In the genomic region with DNA sequence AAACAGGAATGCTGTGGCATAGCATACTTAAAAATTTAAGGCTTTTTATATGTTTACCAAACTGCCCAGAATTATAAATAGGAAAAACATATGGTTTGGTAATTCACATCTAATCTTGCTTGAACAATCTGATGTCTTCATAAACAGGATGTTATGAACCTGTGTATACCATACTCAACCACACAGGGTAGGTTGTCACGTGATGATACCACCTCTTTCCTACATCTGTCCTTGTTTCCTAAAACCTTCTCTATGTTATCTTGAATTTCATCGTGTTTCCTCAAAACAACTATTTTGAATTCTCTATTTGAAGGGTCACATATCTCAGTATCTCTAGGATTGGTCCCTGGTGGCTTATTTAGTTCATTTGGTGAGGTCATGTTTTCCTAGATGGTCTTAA, we compare ENCODE assay signal across 40 cellular contexts.
"Had no signal": no experiment of that assay in that cellular context is flagged by ENCODE, and none has a peak within 500 bp of the region (broad histone marks: within the 10 kb centered on the region; RNA-seq: fewer than 3 reads in every experiment).

No MANE protein-coding gene starts in this region.

- H3K9me3 ChIP-seq: adrenal gland, ascending aorta, body of pancreas, breast epithelium had no signal

- H3K27ac ChIP-seq: adrenal gland, ascending aorta, body of pancreas, brain microvascular endothelial cell, breast epithelium, cardiac muscle cell had no signal

- H3K4me3 ChIP-seq: adrenal gland, ascending aorta, body of pancreas, breast epithelium, cardiac muscle cell had no signal

- DNase-seq: activated effector memory CD4-positive, alpha-beta T cell treated with anti-CD3 and anti-CD28 coated beads, Interleukin-2, amount 50 U/mL, for 16 hours; activated effector memory CD4-positive, alpha-beta T cell treated with Interleukin-2 at 50 U/mL for 16 hours; activated gamma-delta T cell; activated gamma-delta T cell treated with Interleukin-2 at 50 U/mL for 16 hours; activated naive CD4-positive, alpha-beta T cell; activated naive CD4-positive, alpha-beta T cell treated with anti-CD3 and anti-CD28 coated beads for 36 hours; activated naive CD4-positive, alpha-beta T cell treated with anti-CD3 and anti-CD28 coated beads, Interleukin-2, amount 10 ng/mL, durations not matched to agents 7 days and 5 days; activated naive CD4-positive, alpha-beta T cell treated with anti-CD3 and anti-CD28 coated beads, Interleukin-2, amount 50 U/mL, for 16 hours; activated naive CD4-positive, alpha-beta T cell treated with Interleukin-2 at 50 U/mL for 16 hours; activated naive CD8-positive, alpha-beta T cell treated with anti-CD3 and anti-CD28 coated beads for 36 hours; activated naive CD8-positive, alpha-beta T cell treated with anti-CD3 and anti-CD28 coated beads, Interleukin-2, amount 10 ng/mL, durations not matched to agents 7 days and 5 days; activated naive CD8-positive, alpha-beta T cell treated with anti-CD3 and anti-CD28 coated beads, Interleukin-2, amount 50 U/mL, for 24 hours; activated T-cell treated with anti-CD3 and anti-CD28 coated beads, Interleukin-2, amount 50 U/mL, for 1 hour; activated T-cell treated with anti-CD3 and anti-CD28 coated beads, Interleukin-2, amount 50 U/mL, for 24 hours; activated T-cell treated with anti-CD3 and anti-CD28 coated beads, Interleukin-2, amount 50 U/mL, for 4 hours; activated T-cell treated with anti-CD3 and anti-CD28 coated beads, Interleukin-2, amount 50 U/mL, for 48 hours; activated T-cell treated with anti-CD3 and anti-CD28 coated beads, Interleukin-2, amount 50 U/mL, for 72 hours; adrenal gland; amniotic stem cell; amygdala; anterior cingulate cortex; aorta; body of pancreas; brain microvascular endothelial cell; caudate nucleus; central memory CD4-positive, alpha-beta T cell; cerebellar nuclear complex had no signal

- H3K36me3 Mint-ChIP-seq: activated naive CD4-positive, alpha-beta T cell treated with anti-CD3 and anti-CD28 coated beads, Interleukin-2, amount 10 ng/mL, durations not matched to agents 7 days and 5 days; activated naive CD4-positive, alpha-beta T cell treated with anti-CD3 and anti-CD28 coated beads, Interleukin-2, amount 50 U/mL, for 24 hours; activated naive CD4-positive, alpha-beta T cell treated with anti-CD3 and anti-CD28 coated beads, Interleukin-2, amount 50 U/mL, for 72 hours; activated naive CD8-positive, alpha-beta T cell; activated naive CD8-positive, alpha-beta T cell treated with anti-CD3 and anti-CD28 coated beads for 36 hours; activated naive CD8-positive, alpha-beta T cell treated with anti-CD3 and anti-CD28 coated beads, Interleukin-2, amount 10 ng/mL, durations not matched to agents 7 days and 5 days; brain had no signal

- H3K27ac Mint-ChIP-seq: activated naive CD4-positive, alpha-beta T cell treated with anti-CD3 and anti-CD28 coated beads for 36 hours; activated naive CD4-positive, alpha-beta T cell treated with anti-CD3 and anti-CD28 coated beads, Interleukin-2, amount 10 ng/mL, durations not matched to agents 7 days and 5 days; activated naive CD4-positive, alpha-beta T cell treated with anti-CD3 and anti-CD28 coated beads, Interleukin-2, amount 50 U/mL, for 24 hours; activated naive CD4-positive, alpha-beta T cell treated with anti-CD3 and anti-CD28 coated beads, Interleukin-2, amount 50 U/mL, for 72 hours; activated naive CD8-positive, alpha-beta T cell; activated naive CD8-positive, alpha-beta T cell treated with anti-CD3 and anti-CD28 coated beads for 36 hours; activated naive CD8-positive, alpha-beta T cell treated with anti-CD3 and anti-CD28 coated beads, Interleukin-2, amount 10 ng/mL, durations not matched to agents 7 days and 5 days; activated naive CD8-positive, alpha-beta T cell treated with anti-CD3 and anti-CD28 coated beads, Interleukin-2, amount 50 U/mL, for 24 hours; activated T-cell treated with anti-CD3 and anti-CD28 coated beads, Interleukin-2, amount 50 U/mL, for 24 hours; activated T-cell treated with anti-CD3 and anti-CD28 coated beads, Interleukin-2, amount 50 U/mL, for 72 hours; activated T-helper 1 cell treated with anti-CD3 and anti-CD28 coated beads, Interleukin-12 subunit alpha, Interleukin-12 subunit beta, Interleukin-2, Interleukin-4 antibody, amounts not matched to agents 30 ng/mL and 10 ng/mL and 1 ng/mL, durations not matched to agents 14 hours and 24 hours and 36 hours; activated T-helper 17 cell treated with anti-CD3 and anti-CD28 coated beads, Interleukin-2, amount 50 U/mL, for 72 hours; activated T-helper 2 cell treated with anti-CD3 and anti-CD28 coated beads, Interferon-gamma antibody, Interleukin-2, Interleukin-4, amounts not matched to agents 10 μg/mL and 5 μg/mL and 100 μg/mL, durations not matched to agents 14 hours and 24 hours and 36 hours had no signal

- H3K27me3 Mint-ChIP-seq: activated naive CD8-positive, alpha-beta T cell treated with anti-CD3 and anti-CD28 coated beads, Interleukin-2, amount 10 ng/mL, durations not matched to agents 7 days and 5 days had no signal

- H3K36me3 ChIP-seq: adrenal gland, ascending aorta, brain microvascular endothelial cell, breast epithelium, cardiac muscle cell had no signal

- H3K4me1 Mint-ChIP-seq: activated naive CD4-positive, alpha-beta T cell treated with anti-CD3 and anti-CD28 coated beads, Interleukin-2, amount 10 ng/mL, durations not matched to agents 7 days and 5 days; activated naive CD4-positive, alpha-beta T cell treated with anti-CD3 and anti-CD28 coated beads, Interleukin-2, amount 50 U/mL, for 24 hours; activated naive CD8-positive, alpha-beta T cell treated with anti-CD3 and anti-CD28 coated beads for 36 hours; activated naive CD8-positive, alpha-beta T cell treated with anti-CD3 and anti-CD28 coated beads, Interleukin-2, amount 10 ng/mL, durations not matched to agents 7 days and 5 days; activated naive CD8-positive, alpha-beta T cell treated with anti-CD3 and anti-CD28 coated beads, Interleukin-2, amount 50 U/mL, for 24 hours; central memory CD8-positive, alpha-beta T cell had no signal

- H3K27me3 ChIP-seq: adrenal gland, ascending aorta, body of pancreas, brain microvascular endothelial cell, breast epithelium, cardiac muscle cell had no signal

- FAIRE-seq: astrocyte, bronchial epithelial cell had no signal

- H3K4me1 ChIP-seq: adrenal gland, ascending aorta, body of pancreas, breast epithelium had no signal

- ATAC-seq: activated naive CD4-positive, alpha-beta T cell treated with anti-CD3 and anti-CD28 coated beads, Interleukin-2, amount 50 U/mL, for 72 hours; activated naive CD8-positive, alpha-beta T cell treated with anti-CD3 and anti-CD28 coated beads, Interleukin-2, amount 50 U/mL, for 24 hours; activated T-cell treated with anti-CD3 and anti-CD28 coated beads, Interleukin-2, amount 50 U/mL, for 4 hours; activated T-cell treated with anti-CD3 and anti-CD28 coated beads, Interleukin-2, amount 50 U/mL, for 72 hours; activated T-helper 17 cell treated with anti-CD3 and anti-CD28 coated beads, Interleukin-2, amount 50 U/mL, for 72 hours; body of pancreas had no signal

- H3K4me3 Mint-ChIP-seq: activated naive CD4-positive, alpha-beta T cell treated with anti-CD3 and anti-CD28 coated beads for 36 hours; activated naive CD4-positive, alpha-beta T cell treated with anti-CD3 and anti-CD28 coated beads, Interleukin-2, amount 10 ng/mL, durations not matched to agents 7 days and 5 days; activated naive CD4-positive, alpha-beta T cell treated with anti-CD3 and anti-CD28 coated beads, Interleukin-2, amount 50 U/mL, for 24 hours; activated naive CD8-positive, alpha-beta T cell; activated naive CD8-positive, alpha-beta T cell treated with anti-CD3 and anti-CD28 coated beads for 36 hours; activated naive CD8-positive, alpha-beta T cell treated with anti-CD3 and anti-CD28 coated beads, Interleukin-2, amount 10 ng/mL, durations not matched to agents 7 days and 5 days; activated naive CD8-positive, alpha-beta T cell treated with anti-CD3 and anti-CD28 coated beads, Interleukin-2, amount 50 U/mL, for 24 hours; activated T-cell treated with anti-CD3 and anti-CD28 coated beads, Interleukin-2, amount 50 U/mL, for 24 hours; activated T-cell treated with anti-CD3 and anti-CD28 coated beads, Interleukin-2, amount 50 U/mL, for 4 hours; activated T-cell treated with anti-CD3 and anti-CD28 coated beads, Interleukin-2, amount 50 U/mL, for 72 hours; activated T-helper 1 cell treated with anti-CD3 and anti-CD28 coated beads, Interleukin-12 subunit alpha, Interleukin-12 subunit beta, Interleukin-2, Interleukin-4 antibody, amounts not matched to agents 30 ng/mL and 10 ng/mL and 1 ng/mL, durations not matched to agents 14 hours and 24 hours and 36 hours; activated T-helper 17 cell treated with anti-CD3 and anti-CD28 coated beads, Interleukin-2, amount 50 U/mL, for 72 hours; brain; central memory CD8-positive, alpha-beta T cell had no signal

- H3K9me3 Mint-ChIP-seq: activated naive CD4-positive, alpha-beta T cell treated with anti-CD3 and anti-CD28 coated beads for 36 hours; activated naive CD4-positive, alpha-beta T cell treated with anti-CD3 and anti-CD28 coated beads, Interleukin-2, amount 10 ng/mL, durations not matched to agents 7 days and 5 days; activated naive CD4-positive, alpha-beta T cell treated with anti-CD3 and anti-CD28 coated beads, Interleukin-2, amount 50 U/mL, for 24 hours; activated naive CD4-positive, alpha-beta T cell treated with anti-CD3 and anti-CD28 coated beads, Interleukin-2, amount 50 U/mL, for 72 hours; activated naive CD8-positive, alpha-beta T cell treated with anti-CD3 and anti-CD28 coated beads for 36 hours; activated naive CD8-positive, alpha-beta T cell treated with anti-CD3 and anti-CD28 coated beads, Interleukin-2, amount 10 ng/mL, durations not matched to agents 7 days and 5 days; activated naive CD8-positive, alpha-beta T cell treated with anti-CD3 and anti-CD28 coated beads, Interleukin-2, amount 50 U/mL, for 24 hours; activated T-cell treated with anti-CD3 and anti-CD28 coated beads, Interleukin-2, amount 50 U/mL, for 24 hours; activated T-cell treated with anti-CD3 and anti-CD28 coated beads, Interleukin-2, amount 50 U/mL, for 4 hours; activated T-cell treated with anti-CD3 and anti-CD28 coated beads, Interleukin-2, amount 50 U/mL, for 72 hours; activated T-helper 1 cell treated with anti-CD3 and anti-CD28 coated beads, Interleukin-12 subunit alpha, Interleukin-12 subunit beta, Interleukin-2, Interleukin-4 antibody, amounts not matched to agents 30 ng/mL and 10 ng/mL and 1 ng/mL, durations not matched to agents 14 hours and 24 hours and 36 hours; activated T-helper 17 cell treated with anti-CD3 and anti-CD28 coated beads, Interleukin-2, amount 50 U/mL, for 72 hours; activated T-helper 2 cell treated with anti-CD3 and anti-CD28 coated beads, Interferon-gamma antibody, Interleukin-2, Interleukin-4, amounts not matched to agents 10 μg/mL and 5 μg/mL and 100 μg/mL, durations not matched to agents 14 hours and 24 hours and 36 hours; central memory CD8-positive, alpha-beta T cell had no signal
